Comparison of ENCODE assay signal across 1 cellular context in genomic region chr19:10518444-10519361, GRCh38.
TF ChIP-seq lines count a peak whose summit lies in the region.

No MANE protein-coding gene starts in this region.

TF ChIP-seq in K562, 482 proteins besides CTCF, POLR2A, EP300 and RAD21:
- TF ChIP-seq ZBTB1 (CRISPR knock-in tag; IDR thresholded peaks at IDR 0.05; ENCODE audit: borderline replicate concordance, low read depth): no peak
- TF ChIP-seq, protein P1, sequence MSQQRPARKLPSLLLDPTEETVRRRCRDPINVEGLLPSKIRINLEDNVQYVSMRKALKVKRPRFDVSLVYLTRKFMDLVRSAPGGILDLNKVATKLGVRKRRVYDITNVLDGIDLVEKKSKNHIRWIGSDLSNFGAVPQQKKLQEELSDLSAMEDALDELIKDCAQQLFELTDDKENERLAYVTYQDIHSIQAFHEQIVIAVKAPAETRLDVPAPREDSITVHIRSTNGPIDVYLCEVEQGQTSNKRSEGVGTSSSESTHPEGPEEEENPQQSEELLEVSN (IDR thresholded peaks at IDR 0.05; ENCODE audit: borderline replicate concordance in 1 of 2, extremely low read depth in 1 of 2, insufficient read depth in 1 of 2, insufficient read length in 1 of 2, low read depth in 1 of 2, low read length in 1 of 2, poor library complexity in 1 of 2, severe bottlenecking in 1 of 2): peak in 1 of 2 experiments; percentile 10
- TF ChIP-seq, protein P2, sequence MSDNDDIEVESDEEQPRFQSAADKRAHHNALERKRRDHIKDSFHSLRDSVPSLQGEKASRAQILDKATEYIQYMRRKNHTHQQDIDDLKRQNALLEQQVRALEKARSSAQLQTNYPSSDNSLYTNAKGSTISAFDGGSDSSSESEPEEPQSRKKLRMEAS (CRISPR knock-in tag; IDR thresholded peaks at IDR 0.05): peak; percentile 26; the same call in 1 of the 2 replicates
- no peak for TF ChIP-seq RBM34 (IDR thresholded peaks at IDR 0.05; ENCODE audit: borderline replicate concordance, insufficient read depth, low read length)
- TF ChIP-seq NFYB (IDR thresholded peaks at IDR 0.05; ENCODE audit: extremely low read depth, insufficient read length): no peak
- peak; percentile 48; the same call in 1 of the 2 replicates for TF ChIP-seq ZKSCAN1 (IDR thresholded peaks at IDR 0.05; ENCODE audit: low read depth, low read length)
- no peak for TF ChIP-seq ZNF830 (CRISPR knock-in tag; IDR thresholded peaks at IDR 0.05)
- TF ChIP-seq, protein P3, sequence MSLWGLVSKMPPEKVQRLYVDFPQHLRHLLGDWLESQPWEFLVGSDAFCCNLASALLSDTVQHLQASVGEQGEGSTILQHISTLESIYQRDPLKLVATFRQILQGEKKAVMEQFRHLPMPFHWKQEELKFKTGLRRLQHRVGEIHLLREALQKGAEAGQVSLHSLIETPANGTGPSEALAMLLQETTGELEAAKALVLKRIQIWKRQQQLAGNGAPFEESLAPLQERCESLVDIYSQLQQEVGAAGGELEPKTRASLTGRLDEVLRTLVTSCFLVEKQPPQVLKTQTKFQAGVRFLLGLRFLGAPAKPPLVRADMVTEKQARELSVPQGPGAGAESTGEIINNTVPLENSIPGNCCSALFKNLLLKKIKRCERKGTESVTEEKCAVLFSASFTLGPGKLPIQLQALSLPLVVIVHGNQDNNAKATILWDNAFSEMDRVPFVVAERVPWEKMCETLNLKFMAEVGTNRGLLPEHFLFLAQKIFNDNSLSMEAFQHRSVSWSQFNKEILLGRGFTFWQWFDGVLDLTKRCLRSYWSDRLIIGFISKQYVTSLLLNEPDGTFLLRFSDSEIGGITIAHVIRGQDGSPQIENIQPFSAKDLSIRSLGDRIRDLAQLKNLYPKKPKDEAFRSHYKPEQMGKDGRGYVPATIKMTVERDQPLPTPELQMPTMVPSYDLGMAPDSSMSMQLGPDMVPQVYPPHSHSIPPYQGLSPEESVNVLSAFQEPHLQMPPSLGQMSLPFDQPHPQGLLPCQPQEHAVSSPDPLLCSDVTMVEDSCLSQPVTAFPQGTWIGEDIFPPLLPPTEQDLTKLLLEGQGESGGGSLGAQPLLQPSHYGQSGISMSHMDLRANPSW (CRISPR knock-in tag; IDR thresholded peaks at IDR 0.05): no peak
- TF ChIP-seq CLOCK (CRISPR knock-in tag; IDR thresholded peaks at IDR 0.05; ENCODE audit: borderline replicate concordance): no peak
- TF ChIP-seq HDAC2 (IDR thresholded peaks at IDR 0.05): no peak
- TF ChIP-seq RHOXF2B (CRISPR knock-in tag; conservative IDR thresholded peaks at IDR 0.05): no peak
- TF ChIP-seq, protein P4, sequence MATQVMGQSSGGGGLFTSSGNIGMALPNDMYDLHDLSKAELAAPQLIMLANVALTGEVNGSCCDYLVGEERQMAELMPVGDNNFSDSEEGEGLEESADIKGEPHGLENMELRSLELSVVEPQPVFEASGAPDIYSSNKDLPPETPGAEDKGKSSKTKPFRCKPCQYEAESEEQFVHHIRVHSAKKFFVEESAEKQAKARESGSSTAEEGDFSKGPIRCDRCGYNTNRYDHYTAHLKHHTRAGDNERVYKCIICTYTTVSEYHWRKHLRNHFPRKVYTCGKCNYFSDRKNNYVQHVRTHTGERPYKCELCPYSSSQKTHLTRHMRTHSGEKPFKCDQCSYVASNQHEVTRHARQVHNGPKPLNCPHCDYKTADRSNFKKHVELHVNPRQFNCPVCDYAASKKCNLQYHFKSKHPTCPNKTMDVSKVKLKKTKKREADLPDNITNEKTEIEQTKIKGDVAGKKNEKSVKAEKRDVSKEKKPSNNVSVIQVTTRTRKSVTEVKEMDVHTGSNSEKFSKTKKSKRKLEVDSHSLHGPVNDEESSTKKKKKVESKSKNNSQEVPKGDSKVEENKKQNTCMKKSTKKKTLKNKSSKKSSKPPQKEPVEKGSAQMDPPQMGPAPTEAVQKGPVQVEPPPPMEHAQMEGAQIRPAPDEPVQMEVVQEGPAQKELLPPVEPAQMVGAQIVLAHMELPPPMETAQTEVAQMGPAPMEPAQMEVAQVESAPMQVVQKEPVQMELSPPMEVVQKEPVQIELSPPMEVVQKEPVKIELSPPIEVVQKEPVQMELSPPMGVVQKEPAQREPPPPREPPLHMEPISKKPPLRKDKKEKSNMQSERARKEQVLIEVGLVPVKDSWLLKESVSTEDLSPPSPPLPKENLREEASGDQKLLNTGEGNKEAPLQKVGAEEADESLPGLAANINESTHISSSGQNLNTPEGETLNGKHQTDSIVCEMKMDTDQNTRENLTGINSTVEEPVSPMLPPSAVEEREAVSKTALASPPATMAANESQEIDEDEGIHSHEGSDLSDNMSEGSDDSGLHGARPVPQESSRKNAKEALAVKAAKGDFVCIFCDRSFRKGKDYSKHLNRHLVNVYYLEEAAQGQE (CRISPR knock-in tag; IDR thresholded peaks at IDR 0.05; ENCODE audit: low read depth): no peak
- no peak for TF ChIP-seq E2F3 (CRISPR knock-in tag; IDR thresholded peaks at IDR 0.05)
- no peak for TF ChIP-seq ZNF586 (CRISPR knock-in tag; conservative IDR thresholded peaks at IDR 0.05)
- TF ChIP-seq RBBP5 (IDR thresholded peaks at IDR 0.05; ENCODE audit: borderline replicate concordance, insufficient read depth, low read length, poor library complexity, severe bottlenecking): no peak
- TF ChIP-seq E2F4 (CRISPR knock-in tag; IDR thresholded peaks at IDR 0.05; ENCODE audit: low read depth): no peak
- no peak for TF ChIP-seq FIP1L1 (IDR thresholded peaks at IDR 0.05; ENCODE audit: low read depth, low read length, poor library complexity, severe bottlenecking)
